Comparison of ENCODE assay signal across 24 cellular contexts in the genomic region with DNA sequence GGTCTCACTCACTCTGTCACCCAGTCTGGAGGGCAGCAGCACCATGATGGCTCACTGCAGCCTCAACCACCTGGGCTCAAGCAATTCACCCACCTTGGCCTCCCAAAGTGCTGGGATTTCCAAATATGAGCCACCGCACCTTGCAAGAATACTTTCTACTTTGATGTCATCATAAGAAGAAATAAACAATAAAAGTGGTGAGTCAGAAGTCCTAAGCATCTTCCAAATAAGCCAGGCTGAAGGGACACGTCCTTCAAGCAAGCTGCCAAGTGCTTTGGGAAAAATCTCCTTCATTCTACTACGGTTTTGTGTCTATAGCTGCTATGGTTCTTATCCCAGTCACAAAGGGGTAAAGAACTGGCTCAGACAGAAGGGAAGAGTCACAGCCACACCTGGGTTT.
"Had no signal": no experiment of that assay in that cellular context is flagged by ENCODE, and none has a peak within 500 bp of the region (broad histone marks: within the 10 kb centered on the region; RNA-seq: fewer than 3 reads in every experiment).

No MANE protein-coding gene starts in this region.

- H3K9me3 Mint-ChIP-seq: activated CD4-positive, alpha-beta T cell treated with anti-CD3 and anti-CD28 coated beads, Interleukin-2, amount 10 ng/mL, durations not matched to agents 7 days and 5 days; activated CD8-positive, alpha-beta T cell treated with anti-CD3 and anti-CD28 coated beads for 36 hours; activated naive CD4-positive, alpha-beta T cell treated with anti-CD3 and anti-CD28 coated beads, Interleukin-2, amount 50 U/mL, for 24 hours; endodermal cell; natural killer cell; T-helper 2 cell treated with Interferon-gamma antibody and Interleukin-4, amounts not matched to agents 5 μg/mL and 100 μg/mL, for 36 hours had no signal

- H3K4me3 ChIP-seq: coronary artery, gastrocnemius medialis, left ventricle myocardium inferior, sigmoid colon, thyroid gland, upper lobe of right lung had no signal

- H3K27me3 Mint-ChIP-seq: activated CD8-positive, alpha-beta memory T cell treated with anti-CD3 and anti-CD28 coated beads, Interleukin-2, amount 10 ng/mL, durations not matched to agents 7 days and 5 days; activated CD8-positive, alpha-beta T cell treated with anti-CD3 and anti-CD28 coated beads for 36 hours; activated naive CD4-positive, alpha-beta T cell treated with anti-CD3 and anti-CD28 coated beads, Interleukin-2, amount 50 U/mL, for 24 hours had no signal

- H3K9me3 ChIP-seq: gastrocnemius medialis, left ventricle myocardium inferior, sigmoid colon, thyroid gland, upper lobe of right lung had no signal

- H3K27me3 ChIP-seq: gastrocnemius medialis, sigmoid colon, thyroid gland, upper lobe of right lung had no signal

- H3K36me3 ChIP-seq: gastrocnemius medialis, left ventricle myocardium inferior, sigmoid colon, thyroid gland, upper lobe of right lung had no signal

- H3K4me3 Mint-ChIP-seq: activated CD4-positive, alpha-beta T cell treated with anti-CD3 and anti-CD28 coated beads, Interleukin-2, amount 10 ng/mL, durations not matched to agents 7 days and 5 days; activated CD8-positive, alpha-beta memory T cell treated with anti-CD3 and anti-CD28 coated beads, Interleukin-2, amount 10 ng/mL, durations not matched to agents 7 days and 5 days; activated CD8-positive, alpha-beta T cell treated with anti-CD3 and anti-CD28 coated beads for 36 hours; activated naive CD4-positive, alpha-beta T cell treated with anti-CD3 and anti-CD28 coated beads, Interleukin-2, amount 50 U/mL, for 24 hours; endodermal cell; natural killer cell; T-helper 2 cell treated with Interferon-gamma antibody and Interleukin-4, amounts not matched to agents 5 μg/mL and 100 μg/mL, for 36 hours had no signal

- H3K27ac Mint-ChIP-seq: activated CD4-positive, alpha-beta T cell treated with anti-CD3 and anti-CD28 coated beads, Interleukin-2, amount 10 ng/mL, durations not matched to agents 7 days and 5 days; activated CD8-positive, alpha-beta memory T cell treated with anti-CD3 and anti-CD28 coated beads, Interleukin-2, amount 10 ng/mL, durations not matched to agents 7 days and 5 days; activated CD8-positive, alpha-beta T cell treated with anti-CD3 and anti-CD28 coated beads for 36 hours; endodermal cell; natural killer cell; progenitor cell of endocrine pancreas; T-helper 2 cell treated with Interferon-gamma antibody and Interleukin-4, amounts not matched to agents 5 μg/mL and 100 μg/mL, for 36 hours had no signal

- DNase-seq: activated CD4-positive, alpha-beta T cell treated with anti-CD3 and anti-CD28 coated beads, Interleukin-2, amount 10 ng/mL, durations not matched to agents 7 days and 5 days; activated CD4-positive, CD25-positive, alpha-beta regulatory T cell treated with anti-CD3 and anti-CD28 coated beads, Interleukin-2, amount 50 U/mL, for 72 hours; activated CD8-positive, alpha-beta memory T cell treated with anti-CD3 and anti-CD28 coated beads, Interleukin-2, amount 10 ng/mL, durations not matched to agents 7 days and 5 days; activated CD8-positive, alpha-beta T cell treated with anti-CD3 and anti-CD28 coated beads for 36 hours; activated gamma-delta T cell; activated T-cell treated with anti-CD3 and anti-CD28 coated beads for 4 hours; cerebellar nuclear complex; endodermal cell; gastrocnemius medialis; hippocampal formation; left ventricle myocardium inferior; midbrain; natural killer cell; retina; sigmoid colon; stimulated activated CD4-positive, alpha-beta T cell treated with anti-CD3 and anti-CD28 coated beads, Interleukin-4, amount 100 ng/mL, for 1 hour; stimulated activated naive CD4-positive, alpha-beta T cell treated with Interleukin-2 at 50 U/mL for 16 hours; thyroid gland; upper lobe of right lung had no signal

- H3K27ac ChIP-seq: coronary artery, gastrocnemius medialis, left ventricle myocardium inferior, sigmoid colon, thyroid gland, upper lobe of right lung, VCaP had no signal

- H3K36me3 Mint-ChIP-seq: activated naive CD4-positive, alpha-beta T cell treated with anti-CD3 and anti-CD28 coated beads, Interleukin-2, amount 50 U/mL, for 24 hours; natural killer cell had no signal

- H3K4me1 ChIP-seq: gastrocnemius medialis, left ventricle myocardium inferior, sigmoid colon, upper lobe of right lung had no signal
